In genomic region chr11:20464566-20464965, GRCh38 we compare ENCODE assay signal across 18 cellular contexts.
"Had no signal": no experiment of that assay in that cellular context is flagged by ENCODE, and none has a peak within 500 bp of the region (broad histone marks: within the 10 kb centered on the region; RNA-seq: fewer than 3 reads in every experiment).

No MANE protein-coding gene starts in this region.

- H3K4me3 ChIP-seq: mucosa of descending colon, pancreas, thoracic aorta, transverse colon, upper lobe of right lung, uterus had no signal

- ATAC-seq: mucosa of descending colon; natural killer cell treated with Interleukin-12 subunit alpha and Interleukin-12 subunit beta and Interleukin-15 and Interleukin-18, amount 100 ng/mL, for 72 hours; pancreas; sciatic nerve; stimulated activated effector memory CD8-positive, alpha-beta T cell treated with anti-CD3 and anti-CD28 coated beads, Interleukin-12 subunit alpha, Interleukin-12 subunit beta, amount 100 ng/mL, for 72 hours; upper lobe of right lung had no signal

- FAIRE-seq: keratinocyte had no signal

- H3K27ac ChIP-seq: neutrophil, pancreas, thoracic aorta, transverse colon, upper lobe of right lung, uterus had no signal

- DNase-seq: cortex of kidney; hypothalamus; mesenchymal stem cell; mucosa of descending colon; naive B cell; pancreas; stimulated activated CD4-positive, alpha-beta T cell treated with anti-CD3 and anti-CD28 coated beads, Interleukin-2, amount 100 ng/mL, for 24 hours; stimulated activated CD4-positive, alpha-beta T cell treated with anti-CD3 and anti-CD28 coated beads, Interleukin-4, amount 100 ng/mL, for 24 hours; stimulated activated naive CD4-positive, alpha-beta T cell treated with Interleukin-2 at 50 U/mL for 16 hours; transverse colon; upper lobe of right lung; uterus had no signal

- H3K9me3 ChIP-seq: mucosa of descending colon, neutrophil, pancreas, thoracic aorta, transverse colon, upper lobe of right lung, uterus had no signal

- H3K27me3 ChIP-seq: neutrophil, pancreas, transverse colon, upper lobe of right lung, uterus had no signal

- H3K36me3 ChIP-seq: neutrophil, pancreas, thoracic aorta, transverse colon, uterus had no signal

- H3K4me1 ChIP-seq: transverse colon, upper lobe of right lung, uterus had no signal
